ENCODE assay signal across 20 cellular contexts in the genomic region with DNA sequence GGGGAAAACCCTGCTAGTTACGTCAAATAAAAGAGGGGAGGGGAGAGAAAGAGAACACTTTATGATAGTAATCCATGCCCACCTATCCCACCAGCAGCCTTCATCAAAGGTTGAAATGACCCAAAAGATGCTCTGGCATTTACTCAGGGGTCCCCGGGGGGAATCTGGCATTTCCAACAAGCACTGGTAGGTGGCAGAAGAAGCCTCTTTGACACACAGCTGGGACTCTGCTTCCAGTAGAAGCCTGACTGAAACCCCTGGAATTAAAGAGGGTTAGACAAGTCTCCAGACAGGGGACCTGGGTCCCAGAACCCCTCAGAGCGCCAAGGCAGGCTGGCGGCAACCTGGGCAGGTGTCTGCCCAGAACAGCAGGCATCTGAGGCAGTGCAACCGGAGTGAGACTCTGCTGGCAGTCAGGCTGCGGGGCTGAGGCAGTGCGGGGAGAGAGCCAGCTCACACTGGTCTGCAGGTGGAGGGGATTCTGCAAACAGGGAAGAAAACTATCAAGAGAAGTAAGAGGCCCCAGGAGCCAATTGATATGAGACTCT.
DNase-seq lines count a peak whose midpoint lies in the region; ATAC-seq, FAIRE-seq and TF ChIP-seq lines count a peak whose summit lies in the region.
"Had no signal": no experiment of that assay in that cellular context is flagged by ENCODE, and none has a peak within 500 bp of the region (broad histone marks: within the 10 kb centered on the region; RNA-seq: fewer than 3 reads in every experiment).

No MANE protein-coding gene starts in this region.

- H4K20me1 ChIP-seq in Loucy (ENCODE audit: insufficient read depth, low read length, poor library complexity, severe bottlenecking) (no peaks in the 10 kb centered on the region), H1 (replicated peaks in 1 of 2; ENCODE audit: control insufficient read depth in 1 of 2, insufficient read depth in 2 of 2, low read length in 2 of 2) (no peaks in the 10 kb centered on the region)
- H4K20me1 ChIP-seq: BLaER1 treated with 17β-estradiol and CSF1 and Interleukin-3, amounts not matched to agents 10 nM and 100 nM had no signal

- H3K27ac Mint-ChIP-seq in activated T-cell treated with anti-CD3 and anti-CD28 coated beads, Interleukin-2, amount 50 U/mL, for 24 hours: no peak overlapping the region
- H3K27ac Mint-ChIP-seq in T-cell: no peak overlapping the region
- H3K27ac Mint-ChIP-seq: CD8-positive, alpha-beta T cell had no signal

- no peak for ATAC-seq in T-cell (replicated peaks in 1 of 4)
- ATAC-seq: CD8-positive, alpha-beta T cell; Panc1 had no signal

- H2BK20ac ChIP-seq in H1 (ENCODE audit: low read length): no peak overlapping the region

- peak in 1 of 2 experiments; percentile 30; a peak in 1 of 4 replicates for TF ChIP-seq RAD21 in H1 (IDR thresholded peaks at IDR 0.05 in 1 of 2, conservative IDR thresholded peaks at IDR 0.05 in 1 of 2; ENCODE audit: low read depth in 2 of 2, low read length in 2 of 2)

- H3K4me3 ChIP-seq in Loucy (ENCODE audit: low read length, poor library complexity, severe bottlenecking): no peak overlapping the region
- no peak overlapping the region for H3K4me3 ChIP-seq in H1 (ENCODE audit: extremely low read depth in 1 of 4, insufficient read depth in 2 of 4, low read depth in 3 of 4, low read length in 4 of 4)
- H3K4me3 ChIP-seq: A549; BLaER1 treated with 17β-estradiol and CSF1 and Interleukin-3, amounts not matched to agents 10 nM and 100 nM had no signal

- H3K36me3 Mint-ChIP-seq in activated T-cell treated with anti-CD3 and anti-CD28 coated beads, Interleukin-2, amount 50 U/mL, for 24 hours (ENCODE audit: low read depth): no peaks in the 10 kb centered on the region
- H3K36me3 Mint-ChIP-seq in T-cell: no peaks in the 10 kb centered on the region
- H3K36me3 Mint-ChIP-seq: CD8-positive, alpha-beta T cell had no signal

- H3K23ac ChIP-seq in H1 (ENCODE audit: insufficient read length): no peak overlapping the region

- H3K4me2 ChIP-seq in Loucy (ENCODE audit: low read depth, low read length, poor library complexity, severe bottlenecking) (no peak overlapping the region), H1 (ENCODE audit: insufficient read depth in 1 of 2, low read depth in 2 of 2, low read length in 2 of 2) (no peak overlapping the region)
- H3K4me2 ChIP-seq: A549; BLaER1 treated with 17β-estradiol and CSF1 and Interleukin-3, amounts not matched to agents 10 nM and 100 nM had no signal

- H2BK5ac ChIP-seq in H1 (ENCODE audit: low read depth, low read length): no peak overlapping the region

- peaks cover 31% of the 10 kb centered on the region for H3K27me3 Mint-ChIP-seq in activated T-cell treated with anti-CD3 and anti-CD28 coated beads, Interleukin-2, amount 50 U/mL, for 24 hours
- H3K27me3 Mint-ChIP-seq in T-cell: peaks cover 20 to 24% of the 10 kb centered on the region in 2 donors

- no peak for TF ChIP-seq EP300 in H1 (IDR thresholded peaks at IDR 0.05; ENCODE audit: borderline replicate concordance in 1 of 2, low read depth in 2 of 2, low read length in 2 of 2)

- H3K4me1 ChIP-seq in Loucy (ENCODE audit: insufficient read depth, low read length, poor library complexity, severe bottlenecking) (peaks cover 3% of the 10 kb centered on the region), H1 (replicated peaks in 1 of 4; ENCODE audit: control insufficient read depth in 3 of 4, insufficient read depth in 4 of 4, low read length in 3 of 4) (peaks cover 0 to 6% (median 2%) of the 10 kb centered on the region in 4 experiments; a peak in 3 of 7 replicates)
- H3K4me1 ChIP-seq: A549 had no signal

- H3K79me1 ChIP-seq in H1 (ENCODE audit: low read depth, low read length): no peaks in the 10 kb centered on the region

- no peak overlapping the region for H3K56ac ChIP-seq in H1 (replicated peaks; ENCODE audit: insufficient read length, low read depth, low read length)

- no peak overlapping the region for H4K91ac ChIP-seq in H1 (replicated peaks; ENCODE audit: insufficient read length, low read length)

- no peaks in the 10 kb centered on the region for H3K4me1 Mint-ChIP-seq in activated T-cell treated with anti-CD3 and anti-CD28 coated beads, Interleukin-2, amount 50 U/mL, for 24 hours (ENCODE audit: low read depth)
- no peaks in the 10 kb centered on the region for H3K4me1 Mint-ChIP-seq in T-cell

- no peak overlapping the region for H2BK12ac ChIP-seq in H1 (ENCODE audit: low read depth, low read length)

- CTCF ChIA-PET in H1 (lab: Charles Lee; ENCODE audit: partially characterized antibody): interaction anchor here (0.9 to 1.9 kb wide), 6 partner anchors 13 to 411 kb away, joined by 3 to 7 read pairs (median 4); no protein-coding TSS in a partner anchor
- CTCF ChIA-PET in T-cell (lab: Charles Lee): no interaction called here

- no peak overlapping the region for H3K27ac ChIP-seq in H1 (ENCODE audit: low read depth, low read length)
- H3K27ac ChIP-seq: A549; BLaER1 treated with 17β-estradiol and CSF1 and Interleukin-3, amounts not matched to agents 10 nM and 100 nM had no signal

- no peaks in the 10 kb centered on the region for H3K9me3 Mint-ChIP-seq in activated T-cell treated with anti-CD3 and anti-CD28 coated beads, Interleukin-2, amount 50 U/mL, for 24 hours
- no peaks in the 10 kb centered on the region for H3K9me3 Mint-ChIP-seq in T-cell
- H3K9me3 Mint-ChIP-seq: CD8-positive, alpha-beta T cell had no signal

- H2AK5ac ChIP-seq in H1 (ENCODE audit: low read depth, low read length): no peak overlapping the region

- H3K23me2 ChIP-seq in H1 (ENCODE audit: low read depth, low read length): no peaks in the 10 kb centered on the region; the same call in 1 of the 2 replicates

- FAIRE-seq in H1 (lab: Jason Lieb, UNC): no peak
- FAIRE-seq: A549, GM12891, GM19239 had no signal

- POLR2A ChIA-PET in H1 (lab: Charles Lee; ENCODE audit: partially characterized antibody): no interaction called here
- POLR2A ChIA-PET in T-cell (lab: Charles Lee): no interaction called here

- H3K36me3 ChIP-seq in Loucy (ENCODE audit: insufficient read depth, low read length): no peaks in the 10 kb centered on the region
- no peaks in the 10 kb centered on the region for H3K36me3 ChIP-seq in H1 (ENCODE audit: control insufficient read depth in 2 of 4, insufficient read depth in 4 of 4, low read length in 3 of 4)
- H3K36me3 ChIP-seq: BLaER1 treated with 17β-estradiol and CSF1 and Interleukin-3, amounts not matched to agents 10 nM and 100 nM had no signal

- H3K9me2 ChIP-seq in Loucy (replicated peaks; ENCODE audit: low read depth, low read length): no peaks in the 10 kb centered on the region

- TF ChIP-seq CTCF in Loucy (conservative IDR thresholded peaks at IDR 0.05; ENCODE audit: low read length): peak; percentile 23; the same call in 1 of the 2 replicates
- peak in 2 of 3 experiments; percentile 16 to 19; a peak in 2 of 4 replicates for TF ChIP-seq CTCF in H1 (IDR thresholded peaks at IDR 0.05; ENCODE audit: control extremely low read depth in 1 of 3, insufficient read depth in 1 of 3, low read depth in 1 of 3, low read length in 3 of 3)

- WGBS in H1 (ENCODE audit: extremely low coverage in 1 of 2, insufficient coverage in 1 of 2, insufficient read length in 1 of 2, insufficient replicate concordance in 2 of 2, low coverage in 1 of 2, low lambda C conversion rate in 2 of 2, missing lambda C conversion rate in 1 of 2), 2 experiments: 88% methylated on average over 7 of the region's 7 CpGs; no CpG with 5 or more reads in 1 of the 2 experiments

- H3K9ac ChIP-seq in Loucy (ENCODE audit: low read depth, low read length, poor library complexity, severe bottlenecking): no peak overlapping the region
- H3K9ac ChIP-seq in H1 (replicated peaks in 1 of 4; ENCODE audit: extremely low read depth in 1 of 4, low read depth in 3 of 4, low read length in 3 of 4): no peak overlapping the region
- H3K9ac ChIP-seq: BLaER1 treated with 17β-estradiol and CSF1 and Interleukin-3, amounts not matched to agents 10 nM and 100 nM had no signal

- H3K18ac ChIP-seq in H1 (ENCODE audit: extremely low read depth, low read length): no peak overlapping the region

- peak; percentile 26 for DNase-seq in activated CD8-positive, alpha-beta memory T cell treated with anti-CD3 and anti-CD28 coated beads, Interleukin-2, amount 50 U/mL, for 48 hours
- DNase-seq in activated CD8-positive, alpha-beta memory T cell treated with anti-CD3 and anti-CD28 coated beads for 24 hours: no peak
- no peak for DNase-seq in H1 (ENCODE audit: low read depth in 1 of 2, low spot score in 2 of 2)
- DNase-seq in retina: peak; percentile 17
- DNase-seq in activated T-cell treated with anti-CD3 and anti-CD28 coated beads, Interleukin-2, amount 50 U/mL, for 24 hours: no peak
- no peak for DNase-seq in T-cell
- DNase-seq in putamen (ENCODE audit: low spot score): no peak
- DNase-seq: Calu3; CD8-positive, alpha-beta T cell; NCI-H1048; NCI-H1436 treated with DMSO at 0.1 percent for 48 hours; NCI-H2029; NCI-H446 treated with DMSO at 0.1 percent for 48 hours; NCI-H748 treated with DMSO at 0.1 percent for 48 hours had no signal

- no peak overlapping the region for H3K14ac ChIP-seq in H1 (ENCODE audit: insufficient read length)

- TF ChIP-seq POLR2A in H1 (IDR thresholded peaks at IDR 0.05; ENCODE audit: control extremely low read depth in 1 of 2, low read depth in 2 of 2, low read length in 2 of 2): no peak

- no peak overlapping the region for H3K4me3 Mint-ChIP-seq in activated T-cell treated with anti-CD3 and anti-CD28 coated beads, Interleukin-2, amount 50 U/mL, for 24 hours
- no peak overlapping the region for H3K4me3 Mint-ChIP-seq in T-cell
- H3K4me3 Mint-ChIP-seq: CD8-positive, alpha-beta T cell had no signal

- no peak overlapping the region for H3K4ac ChIP-seq in H1 (replicated peaks; ENCODE audit: insufficient read length, low read depth, low read length)

- no peaks in the 10 kb centered on the region for H3F3A ChIP-seq in Loucy (ENCODE audit: low read depth)

- H3K27me3 ChIP-seq in Loucy (ENCODE audit: insufficient read depth, low read length, poor library complexity, severe bottlenecking) (no peaks in the 10 kb centered on the region), H1 (replicated peaks in 1 of 4; ENCODE audit: control insufficient read depth in 3 of 4, extremely low read depth in 1 of 4, insufficient read depth in 3 of 4, low read length in 3 of 4) (no peaks in the 10 kb centered on the region; a peak in 1 of 7 replicates)
- H3K27me3 ChIP-seq: BLaER1 treated with 17β-estradiol and CSF1 and Interleukin-3, amounts not matched to agents 10 nM and 100 nM had no signal

- H2AFZ ChIP-seq in Loucy (ENCODE audit: low read length) (no peak overlapping the region), H1 (ENCODE audit: low read length) (no peak overlapping the region)

- H4K5ac ChIP-seq in H1 (ENCODE audit: insufficient read length, low read depth, low read length): no peak overlapping the region

- H2BK15ac ChIP-seq in H1 (ENCODE audit: low read length): no peak overlapping the region

- H3K79me2 ChIP-seq in Loucy (ENCODE audit: insufficient read depth, low read length): no peaks in the 10 kb centered on the region
- no peaks in the 10 kb centered on the region for H3K79me2 ChIP-seq in H1 (ENCODE audit: control insufficient read depth in 1 of 2, insufficient read depth in 2 of 2, low read length in 2 of 2)

- no peak overlapping the region for H4K8ac ChIP-seq in H1 (ENCODE audit: extremely low read depth, insufficient read depth, low read length)

- no peaks in the 10 kb centered on the region for H3K9me3 ChIP-seq in Loucy (ENCODE audit: insufficient read depth, low read depth, low read length)
- H3K9me3 ChIP-seq in H1 (ENCODE audit: insufficient read depth in 2 of 2, low read depth in 1 of 2, low read length in 1 of 2): no peaks in the 10 kb centered on the region
- H3K9me3 ChIP-seq: A549; BLaER1 treated with 17β-estradiol and CSF1 and Interleukin-3, amounts not matched to agents 10 nM and 100 nM had no signal

- no peak overlapping the region for H2BK120ac ChIP-seq in H1 (replicated peaks; ENCODE audit: low read depth, low read length)

Comparison
In these comparisons a context has a peak if more than half of its experiments do, and no peak if none do; other contexts are left out.
1. DNase-seq: peak in activated CD8-positive, alpha-beta memory T cell treated with anti-CD3 and anti-CD28 coated beads, Interleukin-2, amount 50 U/mL, for 48 hours (single experiment) and retina (single experiment); none in activated CD8-positive, alpha-beta memory T cell treated with anti-CD3 and anti-CD28 coated beads for 24 hours (single experiment), H1 (0 of 2), activated T-cell treated with anti-CD3 and anti-CD28 coated beads, Interleukin-2, amount 50 U/mL, for 24 hours (single experiment), T-cell (0 of 34) and putamen (single experiment).